8 cellular contexts compared by ENCODE assay signal in the genomic region with DNA sequence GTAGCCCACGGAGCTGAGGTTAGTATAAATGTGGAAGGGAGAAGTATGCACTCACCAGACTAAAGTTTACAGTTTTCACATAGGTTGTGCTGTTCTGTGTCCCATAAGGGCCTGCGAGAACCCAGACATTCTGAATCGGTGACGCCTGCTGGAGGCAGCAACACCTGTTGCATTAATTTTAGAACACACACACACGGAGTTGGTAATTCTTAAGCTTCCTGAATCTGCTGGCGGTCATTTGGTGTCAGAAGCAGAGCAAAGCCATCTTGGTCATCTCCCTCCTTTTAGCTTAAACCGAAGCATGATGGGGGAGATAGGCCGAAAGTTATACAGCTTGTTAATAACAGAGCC. TPM values are rescaled to one million over a fixed set of nuclear protein-coding genes. Genes with fewer than 3 reads are reported as not detected.
DNase-seq lines count a peak whose midpoint lies in the region; ATAC-seq and TF ChIP-seq lines count a peak whose summit lies in the region.

No MANE protein-coding gene starts in this region.

- H3K27me3 Mint-ChIP-seq in CD8-positive, alpha-beta T cell (ENCODE audit: low read depth), result no peaks in the 10 kb centered on the region
- H3K27me3 Mint-ChIP-seq in activated T-helper 1 cell treated with anti-CD3 and anti-CD28 coated beads, Interleukin-12 subunit alpha, Interleukin-12 subunit beta, Interleukin-2, Interleukin-4 antibody, amounts not matched to agents 30 ng/mL and 10 ng/mL and 1 ng/mL, durations not matched to agents 14 hours and 24 hours and 36 hours (ENCODE audit: insufficient read depth), result no peaks in the 10 kb centered on the region

- peak overlapping the region; percentile 52 for H3K27ac ChIP-seq in CD8-positive, alpha-beta T cell (ENCODE audit: low read depth, low read length)
- H3K27ac ChIP-seq in left ventricle myocardium inferior (replicated peaks) (peak overlapping the region; percentile 95), gastrocnemius medialis (peak overlapping the region; percentile 88 to 96 (median 93))

- TF ChIP-seq CTCF in CD8-positive, alpha-beta T cell (IDR thresholded peaks at IDR 0.05), result no peak
- TF ChIP-seq CTCF in left ventricle myocardium inferior (IDR thresholded peaks at IDR 0.05; ENCODE audit: borderline replicate concordance) (no peak), gastrocnemius medialis (IDR thresholded peaks at IDR 0.05 in 4 of 5, conservative IDR thresholded peaks at IDR 0.05 in 1 of 5) (no peak)

- peaks cover 45% of the 10 kb centered on the region for H3K36me3 Mint-ChIP-seq in CD8-positive, alpha-beta T cell
- peaks cover 32% of the 10 kb centered on the region for H3K36me3 Mint-ChIP-seq in activated T-helper 1 cell treated with anti-CD3 and anti-CD28 coated beads, Interleukin-12 subunit alpha, Interleukin-12 subunit beta, Interleukin-2, Interleukin-4 antibody, amounts not matched to agents 30 ng/mL and 10 ng/mL and 1 ng/mL, durations not matched to agents 14 hours and 24 hours and 36 hours (ENCODE audit: low read depth)

- no peaks in the 10 kb centered on the region for H3K9me3 Mint-ChIP-seq in CD8-positive, alpha-beta T cell
- no peaks in the 10 kb centered on the region for H3K9me3 Mint-ChIP-seq in activated T-helper 1 cell treated with anti-CD3 and anti-CD28 coated beads, Interleukin-12 subunit alpha, Interleukin-12 subunit beta, Interleukin-2, Interleukin-4 antibody, amounts not matched to agents 30 ng/mL and 10 ng/mL and 1 ng/mL, durations not matched to agents 14 hours and 24 hours and 36 hours

- peak; percentile 52 for ATAC-seq in CD8-positive, alpha-beta T cell
- ATAC-seq in GM19452 (IDR thresholded peaks at IDR 0.05; ENCODE audit: unreplicated experiment) (peak; percentile 40), HG03442 (IDR thresholded peaks at IDR 0.05; ENCODE audit: unreplicated experiment) (peak; percentile 20), gastrocnemius medialis (peak; percentile 73 to 76)

- H3K4me1 Mint-ChIP-seq in CD8-positive, alpha-beta T cell (ENCODE audit: low read depth), result peaks cover 60% of the 10 kb centered on the region
- peaks cover 43% of the 10 kb centered on the region for H3K4me1 Mint-ChIP-seq in activated T-helper 1 cell treated with anti-CD3 and anti-CD28 coated beads, Interleukin-12 subunit alpha, Interleukin-12 subunit beta, Interleukin-2, Interleukin-4 antibody, amounts not matched to agents 30 ng/mL and 10 ng/mL and 1 ng/mL, durations not matched to agents 14 hours and 24 hours and 36 hours (ENCODE audit: low read depth)

- no peaks in the 10 kb centered on the region for H3K27me3 ChIP-seq in CD8-positive, alpha-beta T cell (ENCODE audit: insufficient read depth, low read length)
- H3K27me3 ChIP-seq in left ventricle myocardium inferior (ENCODE audit: low read depth) (no peaks in the 10 kb centered on the region), gastrocnemius medialis (no peaks in the 10 kb centered on the region)

- TF ChIP-seq POLR2A in gastrocnemius medialis (IDR thresholded peaks at IDR 0.05), result no peak

- peak in 3 of 7 experiments; percentile 13 to 40 (median 16) for DNase-seq in CD8-positive, alpha-beta T cell
- DNase-seq in activated T-helper 1 cell treated with anti-CD3 and anti-CD28 coated beads, Interleukin-12 subunit alpha, Interleukin-12 subunit beta, Interleukin-2, Interleukin-4 antibody, amounts not matched to agents 30 ng/mL and 10 ng/mL and 1 ng/mL, durations not matched to agents 14 hours and 24 hours and 36 hours (ENCODE audit: low spot score), result no peak
- DNase-seq in left ventricle myocardium inferior (no peak), gastrocnemius medialis (peak; percentile 35 to 70), DMS79 treated with DMSO at 0.1 percent for 48 hours (lab: John Stamatoyannopoulos, UW) (no peak), retina (no peak)

- peak overlapping the region; percentile 99 for H3K27ac Mint-ChIP-seq in CD8-positive, alpha-beta T cell
- peak overlapping the region; percentile 97 for H3K27ac Mint-ChIP-seq in activated T-helper 1 cell treated with anti-CD3 and anti-CD28 coated beads, Interleukin-12 subunit alpha, Interleukin-12 subunit beta, Interleukin-2, Interleukin-4 antibody, amounts not matched to agents 30 ng/mL and 10 ng/mL and 1 ng/mL, durations not matched to agents 14 hours and 24 hours and 36 hours

- peaks cover 14% of the 10 kb centered on the region for H3K36me3 ChIP-seq in CD8-positive, alpha-beta T cell (ENCODE audit: insufficient read depth, low read length)
- H3K36me3 ChIP-seq in left ventricle myocardium inferior (peaks cover 21% of the 10 kb centered on the region), gastrocnemius medialis (peaks cover 0 to 18% of the 10 kb centered on the region in 2 donors)

- no peaks in the 10 kb centered on the region for H3K9me3 ChIP-seq in CD8-positive, alpha-beta T cell (ENCODE audit: low read length)
- H3K9me3 ChIP-seq in left ventricle myocardium inferior (replicated peaks) (no peaks in the 10 kb centered on the region), gastrocnemius medialis (no peaks in the 10 kb centered on the region)

- peaks cover 21% of the 10 kb centered on the region for H3K4me1 ChIP-seq in CD8-positive, alpha-beta T cell (ENCODE audit: insufficient read depth, low read length)
- H3K4me1 ChIP-seq in left ventricle myocardium inferior (peaks cover 38% of the 10 kb centered on the region), gastrocnemius medialis (peaks cover 40 to 50% of the 10 kb centered on the region in 2 donors)

- POLR2A ChIA-PET in CD8-positive, alpha-beta T cell (lab: Charles Lee), result interaction anchor here (1.4 to 2.0 kb wide), 5 partner anchors 58 to 210 kb away, joined by 3 to 10 read pairs (median 8); a partner anchor contains a TSS

- CTCF ChIA-PET in CD8-positive, alpha-beta T cell (lab: Charles Lee), result interaction anchor here (1.2 to 1.6 kb wide), 2 partner anchors 63 to 260 kb away, joined by 4 to 6 read pairs; a partner anchor contains a TSS

- peak overlapping the region; percentile 73 for H3K4me3 ChIP-seq in CD8-positive, alpha-beta T cell (ENCODE audit: low read depth, low read length)
- H3K4me3 ChIP-seq in left ventricle myocardium inferior (peak overlapping the region; percentile 79), gastrocnemius medialis (peak overlapping the region; percentile 66 to 86 (median 80))

- in situ Hi-C loops in gastrocnemius medialis (cut with MboI; ENCODE audit: low sequenced_read_pairs in 4 of 4), result loop anchor here in 1 of 4 donors (10.0 kb wide), 1 partner anchor 54 kb away; a partner anchor contains a TSS

- H3K4me3 Mint-ChIP-seq in CD8-positive, alpha-beta T cell, result peak overlapping the region; percentile 100
- H3K4me3 Mint-ChIP-seq in activated T-helper 1 cell treated with anti-CD3 and anti-CD28 coated beads, Interleukin-12 subunit alpha, Interleukin-12 subunit beta, Interleukin-2, Interleukin-4 antibody, amounts not matched to agents 30 ng/mL and 10 ng/mL and 1 ng/mL, durations not matched to agents 14 hours and 24 hours and 36 hours, result peak overlapping the region; percentile 100

- intact Hi-C loops in CD8-positive, alpha-beta T cell (cut with DNase I, micrococcal nuclease), result loop anchor here (1.0 to 5.0 kb wide), 10 partner anchors 42 to 260 kb away; a partner anchor contains a TSS
- intact Hi-C loops in activated T-helper 1 cell treated with anti-CD3 and anti-CD28 coated beads, Interleukin-12 subunit alpha, Interleukin-12 subunit beta, Interleukin-2, Interleukin-4 antibody, amounts not matched to agents 30 ng/mL and 10 ng/mL and 1 ng/mL, durations not matched to agents 14 hours and 24 hours and 36 hours (cut with micrococcal nuclease), result loop anchor here (1.0 to 2.0 kb wide), 7 partner anchors 42 to 260 kb away; a partner anchor contains a TSS
- intact Hi-C loops in left ventricle myocardium inferior (cut with micrococcal nuclease), result no loop called here
- intact Hi-C loops in gastrocnemius medialis (cut with DNase I; ENCODE audit: low total_unique reads), result loop anchor here (1.0 to 5.0 kb wide), 3 partner anchors 58 to 261 kb away; a partner anchor contains a TSS

RNA-seq across cellular contexts. Expression of a gene that starts 41.1 kb away (rescaled TPM):
- under 1 TPM; 0.81 to 0.90 TPM for total RNA-seq in CD8-positive, alpha-beta T cell
- total RNA-seq in activated T-helper 1 cell treated with anti-CD3 and anti-CD28 coated beads, Interleukin-12 subunit alpha, Interleukin-12 subunit beta, Interleukin-2, Interleukin-4 antibody, amounts not matched to agents 30 ng/mL and 10 ng/mL and 1 ng/mL, durations not matched to agents 14 hours and 24 hours and 36 hours, result 0.21 TPM in 1 of 2 replicates, not detected in the other
- total RNA-seq in left ventricle myocardium inferior (0.80 TPM), gastrocnemius medialis (under 1 TPM in 1 of 4 donors, not detected in 3; 0.32 TPM)

RNA-seq across cellular contexts. Expression of a gene that starts 55.1 kb away (rescaled TPM):
- total RNA-seq in CD8-positive, alpha-beta T cell, result not detected
- total RNA-seq in activated T-helper 1 cell treated with anti-CD3 and anti-CD28 coated beads, Interleukin-12 subunit alpha, Interleukin-12 subunit beta, Interleukin-2, Interleukin-4 antibody, amounts not matched to agents 30 ng/mL and 10 ng/mL and 1 ng/mL, durations not matched to agents 14 hours and 24 hours and 36 hours, result not detected in 2 replicates
- total RNA-seq in left ventricle myocardium inferior (108 TPM), gastrocnemius medialis (10 to 100 TPM in 1 of 4 donors, 1 to 10 TPM in 3; 3.9 to 18.5 (median 6.6) TPM)

RNA-seq across cellular contexts. Expression of a gene that starts 58.6 kb away (rescaled TPM):
- total RNA-seq in CD8-positive, alpha-beta T cell, result 100 to 1,000 TPM; 123 to 124 TPM
- total RNA-seq in activated T-helper 1 cell treated with anti-CD3 and anti-CD28 coated beads, Interleukin-12 subunit alpha, Interleukin-12 subunit beta, Interleukin-2, Interleukin-4 antibody, amounts not matched to agents 30 ng/mL and 10 ng/mL and 1 ng/mL, durations not matched to agents 14 hours and 24 hours and 36 hours, result 7.1 and 7.5 TPM in 2 replicates
- 5.4 TPM for total RNA-seq in left ventricle myocardium inferior
- total RNA-seq in gastrocnemius medialis, result 10 to 100 TPM; 14.1 to 22.1 (median 21.8) TPM

Comparison
In these comparisons a context has a peak if more than half of its experiments do, and no peak if none do; other contexts are left out.
1. ATAC-seq: peak in every context shown above with its lines; median percentile 74 in gastrocnemius medialis; 52 in CD8-positive, alpha-beta T cell; 40 in GM19452; 20 in HG03442.
2. DNase-seq: peak in gastrocnemius medialis (2 of 2); none in activated T-helper 1 cell treated with anti-CD3 and anti-CD28 coated beads, Interleukin-12 subunit alpha, Interleukin-12 subunit beta, Interleukin-2, Interleukin-4 antibody, amounts not matched to agents 30 ng/mL and 10 ng/mL and 1 ng/mL, durations not matched to agents 14 hours and 24 hours and 36 hours (single experiment), left ventricle myocardium inferior (single experiment), DMS79 treated with DMSO at 0.1 percent for 48 hours (single experiment) and retina (single experiment).
3. RNA of a gene that starts 58.6 kb away (total RNA-seq): 123 to 124 TPM in CD8-positive, alpha-beta T cell; 14.1 to 22.1 TPM in gastrocnemius medialis, 7.1 to 7.5 TPM in activated T-helper 1 cell treated with anti-CD3 and anti-CD28 coated beads, Interleukin-12 subunit alpha, Interleukin-12 subunit beta, Interleukin-2, Interleukin-4 antibody, amounts not matched to agents 30 ng/mL and 10 ng/mL and 1 ng/mL, durations not matched to agents 14 hours and 24 hours and 36 hours and 5.4 TPM in left ventricle myocardium inferior (single experiment); every median in the first group is over 4 times any median in the second.
4. Peak in every context shown above with its lines, with median percentiles within 50 percentile points of each other: H3K27ac ChIP-seq and H3K4me3 ChIP-seq.